ENCODE assay signal across 1 cellular context in the genomic region with DNA sequence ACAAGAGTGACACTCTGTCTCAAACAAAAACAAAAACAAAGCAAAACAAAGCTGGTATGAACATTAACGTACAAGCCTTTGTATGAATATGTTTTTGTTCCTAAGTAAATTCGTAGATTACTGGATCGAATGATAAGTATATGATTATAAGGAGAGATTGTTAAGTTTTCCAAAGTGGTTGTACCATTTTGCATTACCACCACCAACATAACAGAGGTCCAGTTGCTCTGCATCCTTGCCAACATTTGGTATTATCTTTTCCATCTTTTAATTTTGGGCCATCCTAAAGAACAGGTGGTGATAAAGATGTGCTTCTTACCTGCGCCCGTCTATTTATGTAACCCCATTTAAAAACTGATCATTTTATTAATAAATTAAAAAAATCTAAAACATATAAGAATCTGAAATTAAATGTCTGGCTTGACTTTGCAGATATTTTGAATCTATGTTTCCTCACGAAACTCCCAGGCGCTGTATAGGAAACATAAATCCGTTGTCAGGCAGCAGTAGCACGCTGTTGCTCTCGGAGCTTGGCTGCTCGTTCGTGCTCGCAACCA.
TF ChIP-seq lines count a peak whose summit lies in the region.

No MANE protein-coding gene starts in this region.

TF ChIP-seq in K562, 482 proteins besides CTCF, POLR2A, EP300 and RAD21 (continued from another document):
- TF ChIP-seq ZBTB12 (CRISPR knock-in tag; IDR thresholded peaks at IDR 0.05) (peak; percentile 12; the same call in 1 of the 2 replicates), CBFB (CRISPR knock-in tag; IDR thresholded peaks at IDR 0.05) (no peak), RFX1 (IDR thresholded peaks at IDR 0.05) (0 out of 2 replicates have a peak, but pooled peaks have one; percentile 6)
- TF ChIP-seq, protein P1, sequence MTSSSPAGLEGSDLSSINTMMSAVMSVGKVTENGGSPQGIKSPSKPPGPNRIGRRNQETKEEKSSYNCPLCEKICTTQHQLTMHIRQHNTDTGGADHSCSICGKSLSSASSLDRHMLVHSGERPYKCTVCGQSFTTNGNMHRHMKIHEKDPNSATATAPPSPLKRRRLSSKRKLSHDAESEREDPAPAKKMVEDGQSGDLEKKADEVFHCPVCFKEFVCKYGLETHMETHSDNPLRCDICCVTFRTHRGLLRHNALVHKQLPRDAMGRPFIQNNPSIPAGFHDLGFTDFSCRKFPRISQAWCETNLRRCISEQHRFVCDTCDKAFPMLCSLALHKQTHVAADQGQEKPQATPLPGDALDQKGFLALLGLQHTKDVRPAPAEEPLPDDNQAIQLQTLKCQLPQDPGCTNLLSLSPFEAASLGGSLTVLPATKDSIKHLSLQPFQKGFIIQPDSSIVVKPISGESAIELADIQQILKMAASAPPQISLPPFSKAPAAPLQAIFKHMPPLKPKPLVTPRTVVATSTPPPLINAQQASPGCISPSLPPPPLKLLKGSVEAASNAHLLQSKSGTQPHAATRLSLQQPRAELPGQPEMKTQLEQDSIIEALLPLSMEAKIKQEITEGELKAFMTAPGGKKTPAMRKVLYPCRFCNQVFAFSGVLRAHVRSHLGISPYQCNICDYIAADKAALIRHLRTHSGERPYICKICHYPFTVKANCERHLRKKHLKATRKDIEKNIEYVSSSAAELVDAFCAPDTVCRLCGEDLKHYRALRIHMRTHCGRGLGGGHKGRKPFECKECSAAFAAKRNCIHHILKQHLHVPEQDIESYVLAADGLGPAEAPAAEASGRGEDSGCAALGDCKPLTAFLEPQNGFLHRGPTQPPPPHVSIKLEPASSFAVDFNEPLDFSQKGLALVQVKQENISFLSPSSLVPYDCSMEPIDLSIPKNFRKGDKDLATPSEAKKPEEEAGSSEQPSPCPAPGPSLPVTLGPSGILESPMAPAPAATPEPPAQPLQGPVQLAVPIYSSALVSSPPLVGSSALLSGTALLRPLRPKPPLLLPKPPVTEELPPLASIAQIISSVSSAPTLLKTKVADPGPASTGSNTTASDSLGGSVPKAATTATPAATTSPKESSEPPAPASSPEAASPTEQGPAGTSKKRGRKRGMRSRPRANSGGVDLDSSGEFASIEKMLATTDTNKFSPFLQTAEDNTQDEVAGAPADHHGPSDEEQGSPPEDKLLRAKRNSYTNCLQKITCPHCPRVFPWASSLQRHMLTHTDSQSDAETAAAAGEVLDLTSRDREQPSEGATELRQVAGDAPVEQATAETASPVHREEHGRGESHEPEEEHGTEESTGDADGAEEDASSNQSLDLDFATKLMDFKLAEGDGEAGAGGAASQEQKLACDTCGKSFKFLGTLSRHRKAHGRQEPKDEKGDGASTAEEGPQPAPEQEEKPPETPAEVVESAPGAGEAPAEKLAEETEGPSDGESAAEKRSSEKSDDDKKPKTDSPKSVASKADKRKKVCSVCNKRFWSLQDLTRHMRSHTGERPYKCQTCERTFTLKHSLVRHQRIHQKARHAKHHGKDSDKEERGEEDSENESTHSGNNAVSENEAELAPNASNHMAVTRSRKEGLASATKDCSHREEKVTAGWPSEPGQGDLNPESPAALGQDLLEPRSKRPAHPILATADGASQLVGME (CRISPR knock-in tag; IDR thresholded peaks at IDR 0.05): no peak
